In the genomic region with DNA sequence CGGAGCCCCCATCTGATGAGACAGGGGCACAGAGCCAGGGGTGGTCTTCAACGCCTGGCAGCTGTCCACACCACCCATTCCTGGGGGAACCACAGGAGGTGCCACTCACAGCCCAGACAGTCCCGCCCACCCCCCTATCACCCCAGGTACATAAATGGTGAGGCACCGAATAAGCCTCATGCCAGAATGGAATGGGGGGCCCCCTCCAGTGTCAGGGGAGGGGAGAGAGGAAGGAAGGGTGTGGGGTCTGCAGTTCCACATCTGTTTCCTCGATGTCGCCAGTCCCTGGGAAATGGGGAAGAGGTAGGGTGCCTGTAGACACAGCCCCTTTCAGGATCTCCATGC, we compare ENCODE assay signal across 9 cellular contexts. TPM values are rescaled to one million over a fixed set of nuclear protein-coding genes. Genes with fewer than 3 reads are reported as not detected.
DNase-seq lines count a peak whose midpoint lies in the region; ATAC-seq and TF ChIP-seq lines count a peak whose summit lies in the region.
"Had no signal": no experiment of that assay in that cellular context is flagged by ENCODE, and none has a peak within 500 bp of the region (broad histone marks: within the 10 kb centered on the region; RNA-seq: fewer than 3 reads in every experiment).

No MANE protein-coding gene starts in this region.

- DNase-seq in CD14-positive monocyte (ENCODE audit: low spot score) (no peak), LNCaP clone FGC (ENCODE audit: low read depth) (no peak), CD1c-positive myeloid dendritic cell (ENCODE audit: extremely low spot score) (no peak), 8988T (no peak), medulla oblongata (ENCODE audit: extremely low spot score) (no peak)
- no peak for DNase-seq in natural killer cell treated with Interleukin-12 subunit alpha and Interleukin-12 subunit beta and Interleukin-15 and Interleukin-18, amount 100 ng/mL, for 72 hours (ENCODE audit: low spot score)

- H3K9me3 Mint-ChIP-seq in CD14-positive monocyte: no peaks in the 10 kb centered on the region
- no peaks in the 10 kb centered on the region for H3K9me3 Mint-ChIP-seq in dendritic cell treated with granulocyte-macrophage colony-stimulating factor and Interleukin-4, amounts not matched to agents 40 ng/mL and 50 ng/mL, for 4 days
- H3K9me3 Mint-ChIP-seq in natural killer cell treated with Interleukin-12 subunit alpha and Interleukin-12 subunit beta and Interleukin-15 and Interleukin-18, amount 100 ng/mL, for 72 hours: no peaks in the 10 kb centered on the region

- peaks cover 27 to 29% of the 10 kb centered on the region in 2 donors for H3K36me3 Mint-ChIP-seq in CD14-positive monocyte
- H3K36me3 Mint-ChIP-seq in dendritic cell treated with granulocyte-macrophage colony-stimulating factor and Interleukin-4, amounts not matched to agents 40 ng/mL and 50 ng/mL, for 4 days (ENCODE audit: low read depth): peaks cover 77% of the 10 kb centered on the region
- H3K36me3 Mint-ChIP-seq in natural killer cell treated with Interleukin-12 subunit alpha and Interleukin-12 subunit beta and Interleukin-15 and Interleukin-18, amount 100 ng/mL, for 72 hours: peaks cover 7% of the 10 kb centered on the region

- H3K4me1 Mint-ChIP-seq in CD14-positive monocyte: peaks cover 71% of the 10 kb centered on the region
- peaks cover 93% of the 10 kb centered on the region for H3K4me1 Mint-ChIP-seq in dendritic cell treated with granulocyte-macrophage colony-stimulating factor and Interleukin-4, amounts not matched to agents 40 ng/mL and 50 ng/mL, for 4 days (ENCODE audit: low read depth)
- peaks cover 42 to 48% of the 10 kb centered on the region in 2 donors for H3K4me1 Mint-ChIP-seq in natural killer cell treated with Interleukin-12 subunit alpha and Interleukin-12 subunit beta and Interleukin-15 and Interleukin-18, amount 100 ng/mL, for 72 hours (ENCODE audit: low read depth in 2 of 2)

- H3K4me3 Mint-ChIP-seq in CD14-positive monocyte: peak overlapping the region; percentile 89 to 90
- peak overlapping the region; percentile 93 for H3K4me3 Mint-ChIP-seq in dendritic cell treated with granulocyte-macrophage colony-stimulating factor and Interleukin-4, amounts not matched to agents 40 ng/mL and 50 ng/mL, for 4 days
- peak overlapping the region; percentile 84 for H3K4me3 Mint-ChIP-seq in natural killer cell treated with Interleukin-12 subunit alpha and Interleukin-12 subunit beta and Interleukin-15 and Interleukin-18, amount 100 ng/mL, for 72 hours

- intact Hi-C loops in CD14-positive monocyte (cut with micrococcal nuclease): loop anchor here (2.0 to 5.0 kb wide), 2 partner anchors 14 to 45 kb away; no protein-coding TSS in a partner anchor
- intact Hi-C loops in dendritic cell treated with granulocyte-macrophage colony-stimulating factor and Interleukin-4, amounts not matched to agents 40 ng/mL and 50 ng/mL, for 4 days (cut with micrococcal nuclease): loop anchor here (2.0 to 5.0 kb wide), 2 partner anchors 14 to 60 kb away; partner anchors contain the start of genes AFMID and TK1

- TF ChIP-seq CTCF in CD14-positive monocyte (IDR thresholded peaks at IDR 0.05): no peak
- TF ChIP-seq CTCF in LNCaP clone FGC (IDR thresholded peaks at IDR 0.05; ENCODE audit: control insufficient read depth, extremely low read depth, insufficient read depth): no peak

- peak overlapping the region; percentile 84 for H3K4me3 ChIP-seq in LNCaP clone FGC (ENCODE audit: low read depth, low read length)
- H3K4me3 ChIP-seq: SJSA1 had no signal

- peaks cover 0 to 6% (median 0%) of the 10 kb centered on the region in 3 donors for H3K27me3 Mint-ChIP-seq in CD14-positive monocyte (ENCODE audit: low read depth in 3 of 3)
- no peaks in the 10 kb centered on the region for H3K27me3 Mint-ChIP-seq in dendritic cell treated with granulocyte-macrophage colony-stimulating factor and Interleukin-4, amounts not matched to agents 40 ng/mL and 50 ng/mL, for 4 days
- no peaks in the 10 kb centered on the region for H3K27me3 Mint-ChIP-seq in natural killer cell treated with Interleukin-12 subunit alpha and Interleukin-12 subunit beta and Interleukin-15 and Interleukin-18, amount 100 ng/mL, for 72 hours

- ATAC-seq in natural killer cell treated with Interleukin-12 subunit alpha and Interleukin-12 subunit beta and Interleukin-15 and Interleukin-18, amount 100 ng/mL, for 72 hours: no peak
- no peak for ATAC-seq in HG02852 (IDR thresholded peaks at IDR 0.05; ENCODE audit: unreplicated experiment)

- H3K27ac Mint-ChIP-seq in CD14-positive monocyte: peak overlapping the region; percentile 85 to 93 (median 92)
- H3K27ac Mint-ChIP-seq in dendritic cell treated with granulocyte-macrophage colony-stimulating factor and Interleukin-4, amounts not matched to agents 40 ng/mL and 50 ng/mL, for 4 days: peak overlapping the region; percentile 93
- peak overlapping the region; percentile 81 to 90 for H3K27ac Mint-ChIP-seq in natural killer cell treated with Interleukin-12 subunit alpha and Interleukin-12 subunit beta and Interleukin-15 and Interleukin-18, amount 100 ng/mL, for 72 hours

RNA-seq across cellular contexts. Expression of gene TMC6, which starts 1.7 kb away (rescaled TPM):
- polyA plus RNA-seq in CD14-positive monocyte: 10 to 100 TPM; 60.1 to 79.2 TPM
- total RNA-seq in natural killer cell treated with Interleukin-12 subunit alpha and Interleukin-12 subunit beta and Interleukin-15 and Interleukin-18, amount 100 ng/mL, for 72 hours: 100 to 1,000 TPM; 282 to 351 TPM

RNA-seq across cellular contexts. Expression of gene TMC8, which starts 3.7 kb away (rescaled TPM):
- 10 to 100 TPM; 13.3 to 15.1 TPM for polyA plus RNA-seq in CD14-positive monocyte
- 100 to 1,000 TPM in 1 of 2 donors, 10 to 100 TPM in 1; 87.1 to 209 TPM for total RNA-seq in natural killer cell treated with Interleukin-12 subunit alpha and Interleukin-12 subunit beta and Interleukin-15 and Interleukin-18, amount 100 ng/mL, for 72 hours
- total RNA-seq: SJSA1 had no signal

RNA-seq across cellular contexts. Expression of gene C17orf99, which starts 19.3 kb away (rescaled TPM):
- not detected for polyA plus RNA-seq in CD14-positive monocyte
- not detected for total RNA-seq in natural killer cell treated with Interleukin-12 subunit alpha and Interleukin-12 subunit beta and Interleukin-15 and Interleukin-18, amount 100 ng/mL, for 72 hours
- total RNA-seq: SJSA1 had no signal

RNA-seq across cellular contexts. Expression of gene SYNGR2, which starts 41.5 kb away (rescaled TPM):
- 100 to 1,000 TPM; 350 to 402 TPM for polyA plus RNA-seq in CD14-positive monocyte
- total RNA-seq in natural killer cell treated with Interleukin-12 subunit alpha and Interleukin-12 subunit beta and Interleukin-15 and Interleukin-18, amount 100 ng/mL, for 72 hours: 100 to 1,000 TPM in 1 of 2 donors, 10 to 100 TPM in 1; 84.9 to 120 TPM

RNA-seq across cellular contexts. Expression of gene TK1, which starts 60.0 kb away (rescaled TPM):
- polyA plus RNA-seq in CD14-positive monocyte: 1 to 10 TPM; 1.4 to 2.0 TPM
- total RNA-seq in natural killer cell treated with Interleukin-12 subunit alpha and Interleukin-12 subunit beta and Interleukin-15 and Interleukin-18, amount 100 ng/mL, for 72 hours: 100 to 1,000 TPM in 1 of 2 donors, 10 to 100 TPM in 1; 66.8 to 138 TPM
